ENCODE assay signal across 23 cellular contexts in genomic region chr9:82957526-82958379, GRCh38.
DNase-seq lines count a peak whose midpoint lies in the region; ATAC-seq and TF ChIP-seq lines count a peak whose summit lies in the region.
"Had no signal": no experiment of that assay in that cellular context is flagged by ENCODE, and none has a peak within 500 bp of the region (broad histone marks: within the 10 kb centered on the region; RNA-seq: fewer than 3 reads in every experiment).

No MANE protein-coding gene starts in this region.

- no peak for ATAC-seq in activated CD8-positive, alpha-beta T cell treated with anti-CD3 and anti-CD28 coated beads for 36 hours
- ATAC-seq in HG02870 (IDR thresholded peaks at IDR 0.05; ENCODE audit: unreplicated experiment), result no peak
- ATAC-seq: activated CD4-positive, alpha-beta T cell treated with anti-CD3 and anti-CD28 coated beads for 36 hours; gastroesophageal sphincter; GM12878; naive thymus-derived CD8-positive, alpha-beta T cell; psoas muscle had no signal

- H3K4me3 ChIP-seq in LNCaP clone FGC (ENCODE audit: low read depth, low read length) (no peak overlapping the region), esophagus squamous epithelium (no peak overlapping the region)
- H3K4me3 ChIP-seq: ascending aorta, gastroesophageal sphincter, GM12878, HAP-1, lung, psoas muscle, SJCRH30 had no signal

- POLR2A ChIA-PET in activated CD8-positive, alpha-beta T cell treated with anti-CD3 and anti-CD28 coated beads for 36 hours (lab: Charles Lee), result no interaction called here

- TF ChIP-seq CTCF in LNCaP clone FGC (IDR thresholded peaks at IDR 0.05; ENCODE audit: control insufficient read depth, extremely low read depth, insufficient read depth) (no peak), esophagus squamous epithelium (IDR thresholded peaks at IDR 0.05) (no peak)
- TF ChIP-seq CTCF in activated CD8-positive, alpha-beta T cell treated with anti-CD3 and anti-CD28 coated beads for 36 hours (IDR thresholded peaks at IDR 0.05), result no peak

- no peaks in the 10 kb centered on the region for H3K36me3 Mint-ChIP-seq in activated CD8-positive, alpha-beta T cell treated with anti-CD3 and anti-CD28 coated beads for 36 hours (ENCODE audit: low read depth)
- H3K36me3 Mint-ChIP-seq: naive thymus-derived CD8-positive, alpha-beta T cell had no signal

- intact Hi-C loops in esophagus squamous epithelium (cut with DNase I), result no loop called here
- intact Hi-C loops in activated CD8-positive, alpha-beta T cell treated with anti-CD3 and anti-CD28 coated beads for 36 hours (cut with micrococcal nuclease), result no loop called here

- H3K4me1 Mint-ChIP-seq in activated CD8-positive, alpha-beta T cell treated with anti-CD3 and anti-CD28 coated beads for 36 hours (ENCODE audit: low read depth), result no peaks in the 10 kb centered on the region
- H3K4me1 Mint-ChIP-seq: activated CD4-positive, alpha-beta T cell treated with anti-CD3 and anti-CD28 coated beads for 36 hours; naive thymus-derived CD8-positive, alpha-beta T cell had no signal

- H3K27ac Mint-ChIP-seq in activated CD8-positive, alpha-beta T cell treated with anti-CD3 and anti-CD28 coated beads for 36 hours, result no peak overlapping the region
- H3K27ac Mint-ChIP-seq: activated CD4-positive, alpha-beta T cell treated with anti-CD3 and anti-CD28 coated beads for 36 hours had no signal

- H3K27me3 ChIP-seq in esophagus squamous epithelium, result no peaks in the 10 kb centered on the region
- H3K27me3 ChIP-seq: ascending aorta, gastroesophageal sphincter, SJCRH30 had no signal

- H3K9me3 ChIP-seq in esophagus squamous epithelium, result no peaks in the 10 kb centered on the region
- H3K9me3 ChIP-seq: ascending aorta, gastroesophageal sphincter, HAP-1, psoas muscle, SJCRH30 had no signal

- no peaks in the 10 kb centered on the region for H3K27me3 Mint-ChIP-seq in activated CD8-positive, alpha-beta T cell treated with anti-CD3 and anti-CD28 coated beads for 36 hours
- H3K27me3 Mint-ChIP-seq: activated CD4-positive, alpha-beta T cell treated with anti-CD3 and anti-CD28 coated beads for 36 hours; naive thymus-derived CD8-positive, alpha-beta T cell had no signal

- H3K9me3 Mint-ChIP-seq in activated CD8-positive, alpha-beta T cell treated with anti-CD3 and anti-CD28 coated beads for 36 hours, result no peaks in the 10 kb centered on the region

- CTCF ChIA-PET in activated CD8-positive, alpha-beta T cell treated with anti-CD3 and anti-CD28 coated beads for 36 hours (lab: Charles Lee), result no interaction called here

- no peak overlapping the region for H3K27ac ChIP-seq in esophagus squamous epithelium
- H3K27ac ChIP-seq: ascending aorta, C4-2B, epithelial cell of prostate, gastroesophageal sphincter, psoas muscle, SJCRH30 had no signal

- no peak overlapping the region for H3K4me3 Mint-ChIP-seq in activated CD8-positive, alpha-beta T cell treated with anti-CD3 and anti-CD28 coated beads for 36 hours
- H3K4me3 Mint-ChIP-seq: activated CD4-positive, alpha-beta T cell treated with anti-CD3 and anti-CD28 coated beads for 36 hours; naive thymus-derived CD8-positive, alpha-beta T cell had no signal

- no peak for TF ChIP-seq POLR2A in esophagus squamous epithelium (IDR thresholded peaks at IDR 0.05)

- no peaks in the 10 kb centered on the region for H3K36me3 ChIP-seq in esophagus squamous epithelium
- H3K36me3 ChIP-seq: ascending aorta, gastroesophageal sphincter, HAP-1, SJCRH30 had no signal

- WGBS in esophagus squamous epithelium, 2 donors, result 67 to 73% methylated on average over 7 of the region's 7 CpGs

- DNase-seq in LNCaP clone FGC (ENCODE audit: low read depth), result peak; percentile 18
- DNase-seq in NCI-H2171 treated with DMSO at 0.1 percent for 48 hours (lab: John Stamatoyannopoulos, UW), result peak; percentile 88
- peak; percentile 22 for DNase-seq in cerebellar cortex (ENCODE audit: low spot score)
- peak; percentile 76 for DNase-seq in retina
- no peak for DNase-seq in esophagus squamous epithelium (lab: John Stamatoyannopoulos, UW)
- no peak for DNase-seq in activated CD8-positive, alpha-beta T cell treated with anti-CD3 and anti-CD28 coated beads for 36 hours
- DNase-seq: activated CD4-positive, alpha-beta T cell treated with anti-CD3 and anti-CD28 coated beads for 36 hours; activated naive CD4-positive, alpha-beta T cell; cortex of kidney; naive thymus-derived CD8-positive, alpha-beta T cell; psoas muscle; stimulated activated naive CD4-positive, alpha-beta T cell treated with Interleukin-2 at 50 U/mL for 16 hours; T1000; trophoblast cell had no signal

- no peaks in the 10 kb centered on the region for H3K4me1 ChIP-seq in esophagus squamous epithelium
- H3K4me1 ChIP-seq: ascending aorta, HAP-1, psoas muscle had no signal

Comparison
In these comparisons a context has a peak if more than half of its experiments do, and no peak if none do; other contexts are left out.
1. DNase-seq: peak in LNCaP clone FGC (single experiment), NCI-H2171 treated with DMSO at 0.1 percent for 48 hours (single experiment), cerebellar cortex (single experiment) and retina (single experiment); none in esophagus squamous epithelium (single experiment) and activated CD8-positive, alpha-beta T cell treated with anti-CD3 and anti-CD28 coated beads for 36 hours (single experiment).